ENCODE assay signal across 14 cellular contexts in the genomic region with DNA sequence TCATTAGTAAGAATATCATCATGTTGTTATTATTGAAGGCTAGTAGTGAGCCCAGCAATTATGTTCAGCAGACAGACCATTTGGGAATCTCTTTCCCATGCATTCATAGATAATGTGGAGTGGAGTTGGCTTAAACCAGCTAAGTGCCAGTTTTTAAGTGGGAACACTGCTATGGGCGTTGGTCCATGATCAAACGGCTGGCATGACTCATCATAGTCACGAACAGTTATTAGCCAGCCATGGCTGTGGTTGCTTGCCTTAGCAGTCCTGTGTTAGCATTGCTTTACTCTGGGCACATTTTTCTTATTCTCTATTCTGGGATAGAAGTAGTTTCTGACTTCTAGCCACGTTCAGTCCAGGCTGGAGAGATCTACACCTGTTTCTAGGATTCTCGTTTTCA. TPM values are rescaled to one million over a fixed set of nuclear protein-coding genes. Genes with fewer than 3 reads are reported as not detected.
DNase-seq lines count a peak whose midpoint lies in the region; ATAC-seq, FAIRE-seq and TF ChIP-seq lines count a peak whose summit lies in the region.
"Had no signal": no experiment of that assay in that cellular context is flagged by ENCODE, and none has a peak within 500 bp of the region (broad histone marks: within the 10 kb centered on the region; RNA-seq: fewer than 3 reads in every experiment).

No MANE protein-coding gene starts in this region.

- intact Hi-C loops in left cardiac atrium (cut with DNase I) (no loop called here), kidney (cut with DNase I) (no loop called here)

- H3K9me3 ChIP-seq in kidney (ENCODE audit: control insufficient read depth in 1 of 2, low read length in 2 of 2) = no peaks in the 10 kb centered on the region
- H3K9me3 ChIP-seq: esophagus muscularis mucosa, tibial artery had no signal

- TF ChIP-seq CTCF in kidney (IDR thresholded peaks at IDR 0.05; ENCODE audit: borderline replicate concordance, extremely low read depth, insufficient read depth) = no peak

- no peak overlapping the region for H3K4me3 ChIP-seq in kidney (ENCODE audit: low read length in 2 of 2)
- H3K4me3 ChIP-seq: esophagus muscularis mucosa, tibial artery had no signal

- peaks cover 57% of the 10 kb centered on the region for H3K36me3 Mint-ChIP-seq in activated CD8-positive, alpha-beta T cell treated with anti-CD3 and anti-CD28 coated beads, Interleukin-2, amount 10 ng/mL, durations not matched to agents 7 days and 5 days (ENCODE audit: low read depth)

- H3K27ac Mint-ChIP-seq in activated CD8-positive, alpha-beta T cell treated with anti-CD3 and anti-CD28 coated beads, Interleukin-2, amount 10 ng/mL, durations not matched to agents 7 days and 5 days = no peak overlapping the region

- H3K36me3 ChIP-seq in kidney (ENCODE audit: control insufficient read depth in 1 of 2, insufficient read depth in 2 of 2, low read length in 2 of 2) = peaks cover 41 to 51% of the 10 kb centered on the region in 2 donors

- H3K4me1 ChIP-seq in kidney (ENCODE audit: control insufficient read depth in 1 of 2, insufficient read depth in 1 of 2, low read depth in 1 of 2, low read length in 2 of 2) = peaks cover 4 to 22% of the 10 kb centered on the region in 2 donors
- H3K4me1 ChIP-seq: tibial artery had no signal

- no peak for FAIRE-seq in kidney (lab: Jason Lieb, UNC)
- FAIRE-seq: TTC549 had no signal

- H3K9ac ChIP-seq in kidney (ENCODE audit: low read length in 2 of 2) = no peak overlapping the region

- H3K4me3 Mint-ChIP-seq in activated CD8-positive, alpha-beta T cell treated with anti-CD3 and anti-CD28 coated beads, Interleukin-2, amount 10 ng/mL, durations not matched to agents 7 days and 5 days = no peak overlapping the region

- peaks cover 6% of the 10 kb centered on the region for H3K4me1 Mint-ChIP-seq in activated CD8-positive, alpha-beta T cell treated with anti-CD3 and anti-CD28 coated beads, Interleukin-2, amount 10 ng/mL, durations not matched to agents 7 days and 5 days (ENCODE audit: low read depth)

- no peaks in the 10 kb centered on the region for H3K9me3 Mint-ChIP-seq in activated CD8-positive, alpha-beta T cell treated with anti-CD3 and anti-CD28 coated beads, Interleukin-2, amount 10 ng/mL, durations not matched to agents 7 days and 5 days (ENCODE audit: insufficient read depth)

- POLR2A ChIA-PET in activated CD8-positive, alpha-beta T cell treated with anti-CD3 and anti-CD28 coated beads, Interleukin-2, amount 10 ng/mL, durations not matched to agents 7 days and 5 days (lab: Charles Lee) = no interaction called here

- H3K27ac ChIP-seq in kidney (ENCODE audit: low read depth in 2 of 2, low read length in 2 of 2) = no peak overlapping the region
- H3K27ac ChIP-seq: esophagus muscularis mucosa, tibial artery had no signal

- peak; percentile 74 for DNase-seq in AG08396 (ENCODE audit: low spot score)
- peak; percentile 63 for DNase-seq in HS-27A (ENCODE audit: low read depth)
- DNase-seq in amniotic epithelial cell (ENCODE audit: low read depth) = peak; percentile 33
- no peak for DNase-seq in left cardiac atrium
- DNase-seq in kidney = no peak
- DNase-seq in activated CD8-positive, alpha-beta T cell treated with anti-CD3 and anti-CD28 coated beads, Interleukin-2, amount 10 ng/mL, durations not matched to agents 7 days and 5 days = no peak
- no peak for DNase-seq in Kasumi-1 (lab: John Stamatoyannopoulos, UW)
- DNase-seq: activated gamma-delta T cell, NCI-H510A treated with DMSO at 0.1 percent for 48 hours, tibial artery had no signal

- ATAC-seq in left cardiac atrium (peak; percentile 53 to 78), GM21786 (IDR thresholded peaks at IDR 0.05; ENCODE audit: unreplicated experiment) (no peak)
- ATAC-seq in activated CD8-positive, alpha-beta T cell treated with anti-CD3 and anti-CD28 coated beads, Interleukin-2, amount 10 ng/mL, durations not matched to agents 7 days and 5 days = no peak

- CTCF ChIA-PET in activated CD8-positive, alpha-beta T cell treated with anti-CD3 and anti-CD28 coated beads, Interleukin-2, amount 10 ng/mL, durations not matched to agents 7 days and 5 days (lab: Charles Lee) = no interaction called here

- no peaks in the 10 kb centered on the region for H3K27me3 Mint-ChIP-seq in activated CD8-positive, alpha-beta T cell treated with anti-CD3 and anti-CD28 coated beads, Interleukin-2, amount 10 ng/mL, durations not matched to agents 7 days and 5 days (ENCODE audit: low read depth)

RNA-seq across cellular contexts. Expression of a gene that starts 17.7 kb away (rescaled TPM):
- 10 to 100 TPM; 45.8 to 48.5 TPM for total RNA-seq in left cardiac atrium
- 79.2 TPM for total RNA-seq in kidney
- polyA plus RNA-seq in kidney (ENCODE audit: insufficient read depth, low read depth, low replicate concordance) = 78.3 TPM
- 10 to 100 TPM; 68.5 to 76.7 TPM for total RNA-seq in activated CD8-positive, alpha-beta T cell treated with anti-CD3 and anti-CD28 coated beads, Interleukin-2, amount 10 ng/mL, durations not matched to agents 7 days and 5 days

RNA-seq across cellular contexts. Expression of a gene that starts 17.8 kb away (rescaled TPM):
- total RNA-seq in left cardiac atrium (1 to 10 TPM; 2.0 to 2.8 TPM), kidney (7.0 TPM)
- 4.8 TPM for polyA plus RNA-seq in kidney (ENCODE audit: insufficient read depth, low read depth, low replicate concordance)
- 1 to 10 TPM; 7.5 to 7.7 TPM for total RNA-seq in activated CD8-positive, alpha-beta T cell treated with anti-CD3 and anti-CD28 coated beads, Interleukin-2, amount 10 ng/mL, durations not matched to agents 7 days and 5 days

RNA-seq across cellular contexts. Expression of a gene that starts 28.7 kb away (rescaled TPM):
- total RNA-seq in left cardiac atrium (not detected), kidney (not detected)
- polyA plus RNA-seq in kidney (ENCODE audit: insufficient read depth, low read depth, low replicate concordance) = not detected
- not detected for total RNA-seq in activated CD8-positive, alpha-beta T cell treated with anti-CD3 and anti-CD28 coated beads, Interleukin-2, amount 10 ng/mL, durations not matched to agents 7 days and 5 days
- total RNA-seq: esophagus muscularis mucosa, mucosa of gallbladder had no signal

RNA-seq across cellular contexts. Expression of a gene that starts 42.2 kb away (rescaled TPM):
- total RNA-seq in left cardiac atrium (under 1 TPM in 1 of 2 donors, not detected in 1; 0.35 TPM), kidney (not detected)
- polyA plus RNA-seq in kidney (ENCODE audit: insufficient read depth, low read depth, low replicate concordance) = not detected
- total RNA-seq in activated CD8-positive, alpha-beta T cell treated with anti-CD3 and anti-CD28 coated beads, Interleukin-2, amount 10 ng/mL, durations not matched to agents 7 days and 5 days = not detected
- total RNA-seq: esophagus muscularis mucosa, mucosa of gallbladder had no signal

RNA-seq across cellular contexts. Expression of a gene that starts 48.0 kb away (rescaled TPM):
- total RNA-seq in left cardiac atrium (under 1 TPM in 1 of 2 donors, not detected in 1; 0.16 TPM), kidney (not detected)
- polyA plus RNA-seq in kidney (ENCODE audit: insufficient read depth, low read depth, low replicate concordance) = not detected
- not detected for total RNA-seq in activated CD8-positive, alpha-beta T cell treated with anti-CD3 and anti-CD28 coated beads, Interleukin-2, amount 10 ng/mL, durations not matched to agents 7 days and 5 days
- total RNA-seq: esophagus muscularis mucosa, mucosa of gallbladder had no signal

Comparison
In these comparisons a context has a peak if more than half of its experiments do, and no peak if none do; other contexts are left out.
1. DNase-seq: peak in AG08396 (single experiment), HS-27A (single experiment) and amniotic epithelial cell (single experiment); none in left cardiac atrium (single experiment), kidney (single experiment), activated CD8-positive, alpha-beta T cell treated with anti-CD3 and anti-CD28 coated beads, Interleukin-2, amount 10 ng/mL, durations not matched to agents 7 days and 5 days (single experiment) and Kasumi-1 (0 of 2).
2. ATAC-seq: peak in left cardiac atrium (2 of 2); none in activated CD8-positive, alpha-beta T cell treated with anti-CD3 and anti-CD28 coated beads, Interleukin-2, amount 10 ng/mL, durations not matched to agents 7 days and 5 days (single experiment) and GM21786 (single experiment).